In the genomic region with DNA sequence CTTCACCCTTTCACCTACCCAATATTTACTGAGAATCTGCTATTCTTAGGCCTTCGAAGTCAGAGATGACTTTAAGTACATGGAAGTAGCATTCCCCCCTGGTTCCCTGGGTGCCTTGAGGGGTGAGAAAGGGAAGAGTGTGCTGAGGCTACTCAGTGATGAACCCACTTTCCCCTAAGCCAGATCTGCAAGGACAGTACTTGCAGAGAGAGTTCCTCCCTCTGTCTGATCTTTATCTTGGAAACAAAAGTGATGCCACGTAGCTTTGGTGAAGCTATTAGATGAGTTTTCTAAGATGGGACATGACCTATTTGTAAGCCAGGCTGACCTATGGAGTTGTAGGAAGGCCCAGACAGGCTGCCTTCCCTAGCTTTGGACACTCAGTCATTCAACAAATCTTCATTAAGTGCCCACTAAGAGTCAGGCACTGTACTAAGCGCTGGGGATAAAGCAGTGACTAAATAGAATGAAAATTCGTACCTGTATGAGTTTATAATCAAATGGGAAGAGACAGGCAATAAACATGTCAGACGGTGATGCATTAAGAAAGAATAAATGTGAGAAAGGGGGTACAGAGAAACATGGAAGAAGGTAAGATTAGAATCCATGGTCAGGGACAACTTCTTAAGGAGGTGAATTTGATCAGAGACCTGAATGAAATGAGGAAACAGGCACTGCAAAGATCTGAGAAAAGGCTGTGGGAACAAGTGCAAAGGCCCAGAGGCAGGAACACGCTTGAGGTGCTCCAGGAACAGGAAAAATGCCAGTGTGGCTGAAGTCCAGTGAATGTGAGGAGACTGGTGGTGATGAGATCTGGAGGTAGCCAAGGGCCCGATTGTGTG, we compare ENCODE assay signal across 11 cellular contexts. TPM values are rescaled to one million over a fixed set of nuclear protein-coding genes. Genes with fewer than 3 reads are reported as not detected.
DNase-seq lines count a peak whose midpoint lies in the region; ATAC-seq and TF ChIP-seq lines count a peak whose summit lies in the region.
"Had no signal": no experiment of that assay in that cellular context is flagged by ENCODE, and none has a peak within 500 bp of the region (broad histone marks: within the 10 kb centered on the region; RNA-seq: fewer than 3 reads in every experiment).

No MANE protein-coding gene starts in this region.

- no peak overlapping the region for H2AFZ ChIP-seq in OCI-LY7 (ENCODE audit: low read length)

- no peaks in the 10 kb centered on the region for H3K9me2 ChIP-seq in OCI-LY7 (ENCODE audit: insufficient read depth, low read length)

- BruUV-seq in OCI-LY7 (replicated peaks; lab: Mats Ljungman, UMichigan): no TSS peak

- H3K36me3 ChIP-seq in OCI-LY7 (ENCODE audit: insufficient read depth, low read length) (peaks cover 54% of the 10 kb centered on the region), prostate gland (no peaks in the 10 kb centered on the region)
- H3K36me3 ChIP-seq: transverse colon had no signal

- H3K4me2 ChIP-seq in OCI-LY7 (ENCODE audit: low read length): peak overlapping the region; percentile 2; the same call in 1 of the 2 replicates

- H3K4me1 Mint-ChIP-seq in activated CD4-positive, alpha-beta T cell treated with anti-CD3 and anti-CD28 coated beads for 36 hours: peaks cover 85% of the 10 kb centered on the region
- peaks cover 92% of the 10 kb centered on the region for H3K4me1 Mint-ChIP-seq in central memory CD8-positive, alpha-beta T cell

- CTCF ChIA-PET in activated CD4-positive, alpha-beta T cell treated with anti-CD3 and anti-CD28 coated beads for 36 hours (lab: Charles Lee): interaction anchor here (1.2 to 1.9 kb wide), 2 partner anchors 20 to 43 kb away, joined by 3 to 5 read pairs; no protein-coding TSS in a partner anchor
- CTCF ChIA-PET in OCI-LY7 (lab: Charles Lee; ENCODE audit: unreplicated experiment): interaction anchor here (1.5 kb wide), 1 partner anchor 16 kb away, joined by 7 read pairs; no protein-coding TSS in a partner anchor

- H3K27ac ChIP-seq in OCI-LY7 (ENCODE audit: low read depth, low read length, poor library complexity, severe bottlenecking) (peak overlapping the region; percentile 6), prostate gland (peak overlapping the region; percentile 55 to 78)
- H3K27ac ChIP-seq: transverse colon had no signal

- intact Hi-C loops in activated CD4-positive, alpha-beta T cell treated with anti-CD3 and anti-CD28 coated beads for 36 hours (cut with DNase I, micrococcal nuclease): no loop called here
- intact Hi-C loops in OCI-LY7 (cut with micrococcal nuclease; ENCODE audit: unreplicated experiment) (no loop called here), prostate gland (cut with DNase I) (no loop called here)

- H3K9me3 ChIP-seq in OCI-LY7 (ENCODE audit: low read length) (no peaks in the 10 kb centered on the region), prostate gland (no peaks in the 10 kb centered on the region)
- H3K9me3 ChIP-seq: transverse colon had no signal

- no peak for TF ChIP-seq CTCF in OCI-LY7 (conservative IDR thresholded peaks at IDR 0.05; ENCODE audit: low read length)
- TF ChIP-seq CTCF in prostate gland (IDR thresholded peaks at IDR 0.05): no peak

- 62% methylated on average over 7 of the region's 7 CpGs for WGBS in prostate gland

- peaks cover 67% of the 10 kb centered on the region for H3K36me3 Mint-ChIP-seq in activated CD4-positive, alpha-beta T cell treated with anti-CD3 and anti-CD28 coated beads for 36 hours (ENCODE audit: low read depth)
- peaks cover 14% of the 10 kb centered on the region for H3K36me3 Mint-ChIP-seq in central memory CD8-positive, alpha-beta T cell (ENCODE audit: insufficient read depth)

- POLR2A ChIA-PET in activated CD4-positive, alpha-beta T cell treated with anti-CD3 and anti-CD28 coated beads for 36 hours (lab: Charles Lee): no interaction called here
- POLR2A ChIA-PET in OCI-LY7 (lab: Charles Lee): interaction anchor here (0.6 to 1.2 kb wide), 4 partner anchors 18 to 42 kb away, joined by 3 to 11 read pairs (median 6); partner anchors contain the start of gene BCL2L1

- H3K9me3 Mint-ChIP-seq in activated CD4-positive, alpha-beta T cell treated with anti-CD3 and anti-CD28 coated beads for 36 hours (ENCODE audit: low read depth): no peaks in the 10 kb centered on the region
- no peaks in the 10 kb centered on the region for H3K9me3 Mint-ChIP-seq in central memory CD8-positive, alpha-beta T cell

- no peak overlapping the region for H3K4me3 Mint-ChIP-seq in activated CD4-positive, alpha-beta T cell treated with anti-CD3 and anti-CD28 coated beads for 36 hours
- peak overlapping the region; percentile 8 for H3K4me3 Mint-ChIP-seq in central memory CD8-positive, alpha-beta T cell

- no peaks in the 10 kb centered on the region for H3K27me3 ChIP-seq in prostate gland (replicated peaks; ENCODE audit: insufficient read depth)
- H3K27me3 ChIP-seq: transverse colon had no signal

- no peak overlapping the region for H3K4me3 ChIP-seq in OCI-LY7 (ENCODE audit: low read depth, low read length, poor library complexity, severe bottlenecking)
- no peak overlapping the region for H3K4me3 ChIP-seq in prostate gland
- H3K4me3 ChIP-seq: transverse colon had no signal

- ATAC-seq in activated CD4-positive, alpha-beta T cell treated with anti-CD3 and anti-CD28 coated beads for 36 hours: no peak
- ATAC-seq in central memory CD8-positive, alpha-beta T cell (replicated peaks; ENCODE audit: extremely low read depth, poor library complexity, severe bottlenecking): no peak

- no peak for TF ChIP-seq POLR2A in prostate gland (IDR thresholded peaks at IDR 0.05)

- H3K4me1 ChIP-seq in OCI-LY7 (ENCODE audit: insufficient read depth, low read length, poor library complexity, severe bottlenecking) (peaks cover 88% of the 10 kb centered on the region), prostate gland (replicated peaks) (peaks cover 24% of the 10 kb centered on the region)

- no peaks in the 10 kb centered on the region for H4K20me1 ChIP-seq in OCI-LY7 (ENCODE audit: insufficient read depth, low read length)

- DNase-seq in activated CD4-positive, alpha-beta T cell treated with anti-CD3 and anti-CD28 coated beads for 36 hours: no peak
- no peak for DNase-seq in activated CD4-positive, alpha-beta T cell treated with anti-CD3 and anti-CD28 coated beads for 48 hours
- DNase-seq in OCI-LY7 (ENCODE audit: low spot score) (no peak), prostate gland (ENCODE audit: low spot score) (no peak), SK-N-DZ (ENCODE audit: low spot score) (no peak), NOMO-1 treated with dmso at 0.1 percent for 144 hours (lab: John Stamatoyannopoulos, UW; ENCODE audit: unreplicated experiment) (no peak)
- no peak for DNase-seq in central memory CD8-positive, alpha-beta T cell (ENCODE audit: low spot score in 2 of 2)
- no peak for DNase-seq in stimulated activated CD4-positive, alpha-beta T cell treated with anti-CD3 and anti-CD28 coated beads, Interleukin-4, amount 100 ng/mL, for 4 hours
- DNase-seq: NCI-H2171, transverse colon had no signal

- H3K79me2 ChIP-seq in OCI-LY7 (ENCODE audit: insufficient read depth, low read depth, low read length): peaks cover 58% of the 10 kb centered on the region

- no peaks in the 10 kb centered on the region for H3K27me3 Mint-ChIP-seq in activated CD4-positive, alpha-beta T cell treated with anti-CD3 and anti-CD28 coated beads for 36 hours
- no peaks in the 10 kb centered on the region for H3K27me3 Mint-ChIP-seq in central memory CD8-positive, alpha-beta T cell

- H3K27ac Mint-ChIP-seq in activated CD4-positive, alpha-beta T cell treated with anti-CD3 and anti-CD28 coated beads for 36 hours: peak overlapping the region; percentile 74
- H3K27ac Mint-ChIP-seq in central memory CD8-positive, alpha-beta T cell (ENCODE audit: low read depth): peak overlapping the region; percentile 90

RNA-seq across cellular contexts. Expression of gene BCL2L1, which starts 42.2 kb away (rescaled TPM):
- total RNA-seq in activated CD4-positive, alpha-beta T cell treated with anti-CD3 and anti-CD28 coated beads for 36 hours: 100 to 1,000 TPM; 107 to 121 TPM
- 83.2 and 88.8 TPM in 2 replicates for total RNA-seq in OCI-LY7 (2014; rRNA removed; shearing (Covaris generic))
- 64.2 and 71.5 TPM in 2 replicates for total RNA-seq in OCI-LY7 (2022)
- total RNA-seq in prostate gland: 100 to 1,000 TPM; 127 to 155 TPM
- polyA plus RNA-seq in SK-N-DZ (2014; cell fraction: cytosol; rRNA removed): 78.5 and 86.3 TPM in 2 replicates
- polyA plus RNA-seq in SK-N-DZ (2014; cell fraction: nucleus; rRNA removed): 30.3 and 34.7 TPM in 2 replicates

RNA-seq across cellular contexts. Expression of gene COX4I2, which starts 42.8 kb away (rescaled TPM):
- not detected for total RNA-seq in activated CD4-positive, alpha-beta T cell treated with anti-CD3 and anti-CD28 coated beads for 36 hours
- total RNA-seq in OCI-LY7 (2014; rRNA removed; shearing (Covaris generic)): not detected in 2 replicates
- not detected in 2 replicates for total RNA-seq in OCI-LY7 (2022)
- total RNA-seq in prostate gland: 1 to 10 TPM in 1 of 2 donors, under 1 TPM in 1; 0.41 to 3.6 TPM
- 6.6 and 10.3 TPM in 2 replicates for polyA plus RNA-seq in SK-N-DZ (2014; cell fraction: cytosol; rRNA removed)
- 1.2 and 1.3 TPM in 2 replicates for polyA plus RNA-seq in SK-N-DZ (2014; cell fraction: nucleus; rRNA removed)
- total RNA-seq: A172, transverse colon had no signal

RNA-seq across cellular contexts. Expression of gene TPX2, which starts 58.6 kb away (rescaled TPM):
- 100 to 1,000 TPM; 137 to 179 TPM for total RNA-seq in activated CD4-positive, alpha-beta T cell treated with anti-CD3 and anti-CD28 coated beads for 36 hours
- total RNA-seq in OCI-LY7 (2014; rRNA removed; shearing (Covaris generic)): 121 and 134 TPM in 2 replicates
- total RNA-seq in OCI-LY7 (2022) (173 and 183 TPM in 2 replicates), prostate gland (10 to 100 TPM in 1 of 2 donors, 1 to 10 TPM in 1; 1.4 to 23.2 TPM)
- polyA plus RNA-seq in SK-N-DZ (2014; cell fraction: cytosol; rRNA removed): 121 and 138 TPM in 2 replicates
- polyA plus RNA-seq in SK-N-DZ (2014; cell fraction: nucleus; rRNA removed): 484 and 677 TPM in 2 replicates

Comparison
In these comparisons a context has a peak if more than half of its experiments do, and no peak if none do; other contexts are left out.
1. RNA of gene TPX2, which starts 58.6 kb away (total RNA-seq): 137 to 179 TPM in activated CD4-positive, alpha-beta T cell treated with anti-CD3 and anti-CD28 coated beads for 36 hours and 121 to 183 TPM in OCI-LY7; 1.4 to 23.2 TPM in prostate gland; every median in the first group is over 4 times any median in the second.